Comparison of ENCODE assay signal across 27 cellular contexts in the genomic region with DNA sequence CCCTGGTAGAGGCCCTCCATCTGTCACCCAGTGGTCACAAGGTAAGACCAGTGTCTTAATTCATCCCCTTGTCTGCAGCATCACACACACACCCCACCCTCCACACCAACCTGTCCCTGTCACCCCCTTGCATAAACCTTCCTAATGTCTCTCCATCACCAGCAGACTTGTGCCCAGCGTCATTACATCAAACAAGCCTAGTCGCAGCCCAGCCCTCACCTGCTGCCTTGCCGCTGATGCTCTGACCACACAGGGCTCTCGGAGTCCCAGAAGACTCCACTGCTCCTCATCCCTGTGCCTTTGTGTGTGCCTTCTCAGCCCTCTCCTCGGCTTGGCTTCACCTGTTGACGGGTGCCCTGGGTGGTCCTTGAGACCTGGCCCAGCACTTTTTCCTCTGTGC.
"Had no signal": no experiment of that assay in that cellular context is flagged by ENCODE, and none has a peak within 500 bp of the region (broad histone marks: within the 10 kb centered on the region; RNA-seq: fewer than 3 reads in every experiment).

No MANE protein-coding gene starts in this region.

- H3K4me1 Mint-ChIP-seq: memory B cell, naive B cell had no signal

- H3K9me3 ChIP-seq: colonic mucosa, mucosa of descending colon, neutrophil, right atrium auricular region, stomach, thyroid gland had no signal

- ATAC-seq: esophagus mucosa, mucosa of descending colon, sciatic nerve had no signal

- H3K4me3 Mint-ChIP-seq: dendritic cell treated with granulocyte-macrophage colony-stimulating factor and Interleukin-4, amounts not matched to agents 40 ng/mL and 50 ng/mL, for 4 days; endodermal cell; memory B cell; mesothelial cell of epicardium; naive B cell; natural killer cell treated with Interleukin-12 subunit alpha and Interleukin-12 subunit beta and Interleukin-15 and Interleukin-18, amount 100 ng/mL, for 72 hours had no signal

- H3K9me3 Mint-ChIP-seq: dendritic cell treated with granulocyte-macrophage colony-stimulating factor and Interleukin-4, amounts not matched to agents 40 ng/mL and 50 ng/mL, for 4 days; endodermal cell; memory B cell; mesothelial cell of epicardium; natural killer cell treated with Interleukin-12 subunit alpha and Interleukin-12 subunit beta and Interleukin-15 and Interleukin-18, amount 100 ng/mL, for 72 hours had no signal

- H3K27me3 ChIP-seq: colonic mucosa, right atrium auricular region, stomach, thyroid gland had no signal

- H3K36me3 ChIP-seq: colonic mucosa, neutrophil, right atrium auricular region, stomach, thyroid gland had no signal

- H3K79me2 ChIP-seq: parathyroid adenoma had no signal

- H2AFZ ChIP-seq: parathyroid adenoma had no signal

- H3K27ac Mint-ChIP-seq: dendritic cell treated with granulocyte-macrophage colony-stimulating factor and Interleukin-4, amounts not matched to agents 40 ng/mL and 50 ng/mL, for 4 days; endodermal cell; memory B cell; mesothelial cell of epicardium; naive B cell; natural killer cell treated with Interleukin-12 subunit alpha and Interleukin-12 subunit beta and Interleukin-15 and Interleukin-18, amount 100 ng/mL, for 72 hours; progenitor cell of endocrine pancreas had no signal

- H3K4me1 ChIP-seq: colonic mucosa, parathyroid adenoma, thyroid gland had no signal

- H3K36me3 Mint-ChIP-seq: memory B cell; naive B cell; natural killer cell treated with Interleukin-12 subunit alpha and Interleukin-12 subunit beta and Interleukin-15 and Interleukin-18, amount 100 ng/mL, for 72 hours had no signal

- H3K27ac ChIP-seq: colonic mucosa, epithelial cell of prostate, neutrophil, parathyroid adenoma, right atrium auricular region, stomach, thyroid gland had no signal

- H3K4me2 ChIP-seq: smooth muscle cell had no signal

- DNase-seq: colonic mucosa; effector CD8-positive, alpha-beta T cell; endodermal cell; foreskin melanocyte; mucosa of descending colon; naive B cell; stimulated activated CD4-positive, alpha-beta T cell treated with anti-CD3 and anti-CD28 coated beads, Interleukin-12 subunit alpha, Interleukin-12 subunit beta, amount 100 ng/mL, for 4 hours; stimulated activated CD4-positive, alpha-beta T cell treated with anti-CD3 and anti-CD28 coated beads, Interleukin-1b, Interleukin-23, amount 100 ng/mL, for 48 hours; stimulated activated CD4-positive, alpha-beta T cell treated with anti-CD3 and anti-CD28 coated beads, Interleukin-4, amount 100 ng/mL, for 1 hour; stimulated activated CD8-positive, alpha-beta memory T cell treated with anti-CD3 and anti-CD28 coated beads, Interleukin-4, amount 100 ng/mL, for 48 hours; stimulated activated naive CD4-positive, alpha-beta T cell treated with Interleukin-2 at 50 U/mL for 16 hours; stomach; thyroid gland; trophoblast cell had no signal

- H3K4me3 ChIP-seq: colonic mucosa, lung, mucosa of descending colon, right atrium auricular region, smooth muscle cell, stomach, thyroid gland had no signal
